Comparison of ENCODE assay signal across 22 cellular contexts in the genomic region with DNA sequence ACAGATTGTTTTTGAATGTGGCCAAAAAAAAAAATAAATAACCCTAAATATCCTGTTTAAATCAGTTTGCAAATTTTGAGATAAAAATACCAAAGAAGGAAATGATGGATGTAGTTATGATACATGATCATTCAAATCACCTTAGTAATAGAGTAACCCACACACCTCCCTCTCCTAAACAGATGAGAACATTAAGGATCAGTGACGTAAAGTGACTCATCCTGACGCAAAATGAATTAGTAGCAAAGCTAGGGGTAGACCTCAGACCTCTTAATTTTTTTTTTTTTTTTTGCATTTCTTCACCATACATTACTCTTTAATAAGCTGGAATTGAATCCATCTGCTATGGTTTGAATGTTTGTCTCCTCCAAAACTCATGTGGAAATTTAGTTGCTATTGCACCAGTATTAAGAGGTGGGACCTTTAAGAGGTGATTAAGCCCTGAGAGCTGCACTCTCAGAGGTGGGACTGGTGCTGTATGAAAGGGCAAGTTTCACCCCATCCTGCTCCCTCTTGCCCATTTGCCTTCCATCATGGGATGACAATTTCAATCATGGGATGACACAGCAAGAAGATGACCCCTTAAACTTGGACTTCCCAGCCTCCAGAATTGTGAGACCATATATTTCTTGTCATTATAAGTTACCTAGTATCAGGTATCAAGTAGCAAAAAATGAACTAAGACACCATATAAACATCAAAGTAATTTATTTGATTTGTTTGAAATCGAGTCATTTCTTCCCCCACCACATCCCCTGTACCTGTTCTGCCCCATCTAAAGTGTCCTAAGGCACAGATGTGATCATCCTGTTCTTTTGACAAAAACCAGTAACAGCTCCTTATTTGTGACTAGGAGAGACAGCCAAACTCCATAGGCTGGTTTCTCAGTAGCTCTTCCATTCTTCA.
A peak's percentile ranks its signal among the peaks of the same experiment; 100 is the strongest.
DNase-seq lines count a peak whose midpoint lies in the region; ATAC-seq and TF ChIP-seq lines count a peak whose summit lies in the region.
"Had no signal": no experiment of that assay in that cellular context is flagged by ENCODE, and none has a peak within 500 bp of the region (broad histone marks: within the 10 kb centered on the region; RNA-seq: fewer than 3 reads in every experiment).

No MANE protein-coding gene starts in this region.

- no peak overlapping the region for H3K27ac Mint-ChIP-seq in activated CD4-positive, alpha-beta T cell treated with anti-CD3 and anti-CD28 coated beads for 36 hours
- H3K27ac Mint-ChIP-seq in activated CD4-positive, alpha-beta T cell treated with anti-CD3 and anti-CD28 coated beads, Interleukin-2, amount 10 ng/mL, durations not matched to agents 7 days and 5 days = no peak overlapping the region
- no peak overlapping the region for H3K27ac Mint-ChIP-seq in central memory CD8-positive, alpha-beta T cell (ENCODE audit: low read depth)
- H3K27ac Mint-ChIP-seq: CD4-positive, alpha-beta memory T cell; T-helper 1 cell treated with Interleukin-12 subunit alpha and Interleukin-12 subunit beta and Interleukin-4 antibody, amounts not matched to agents 30 μg/mL and 1 μg/mL, for 36 hours; type B pancreatic cell had no signal

- H2BK20ac ChIP-seq in IMR-90 (ENCODE audit: low read depth, low read length) = 0 out of 2 replicates have a peak overlapping the region, but pooled peaks have one; percentile 38

- 0 out of 2 replicates have a peak overlapping the region, but pooled peaks have one; percentile 4 for H3K56ac ChIP-seq in IMR-90 (ENCODE audit: extremely low read depth, insufficient read depth, low read length)

- no peak overlapping the region for H3K9ac ChIP-seq in IMR-90 (ENCODE audit: low read depth, low read length)
- H3K9ac ChIP-seq in mesenchymal stem cell (ENCODE audit: low read length) = no peak overlapping the region

- H3K27ac ChIP-seq in IMR-90 (ENCODE audit: insufficient read depth, low read length) (peak overlapping the region; percentile 13; the same call in 1 of the 2 replicates), mesenchymal stem cell (ENCODE audit: low read length, poor library complexity, severe bottlenecking) (no peak overlapping the region)
- H3K27ac ChIP-seq: adrenal gland, colonic mucosa, ovary, sigmoid colon had no signal

- no peaks in the 10 kb centered on the region for H3K27me3 ChIP-seq in IMR-90 (ENCODE audit: control insufficient read depth, insufficient read depth, low read length)
- H3K27me3 ChIP-seq in mesenchymal stem cell (ENCODE audit: control insufficient read depth in 1 of 2, insufficient read depth in 1 of 2, low read length in 2 of 2) = no peaks in the 10 kb centered on the region
- H3K27me3 ChIP-seq: adrenal gland, colonic mucosa, ovary, sigmoid colon had no signal

- H3K9me1 ChIP-seq in IMR-90 (ENCODE audit: insufficient read depth, low read length) = peaks cover 6% of the 10 kb centered on the region

- H3K27me3 Mint-ChIP-seq in activated CD4-positive, alpha-beta T cell treated with anti-CD3 and anti-CD28 coated beads for 36 hours = no peaks in the 10 kb centered on the region
- no peaks in the 10 kb centered on the region for H3K27me3 Mint-ChIP-seq in activated CD4-positive, alpha-beta T cell treated with anti-CD3 and anti-CD28 coated beads, Interleukin-2, amount 10 ng/mL, durations not matched to agents 7 days and 5 days
- H3K27me3 Mint-ChIP-seq in central memory CD8-positive, alpha-beta T cell = no peaks in the 10 kb centered on the region
- H3K27me3 Mint-ChIP-seq: CD4-positive, alpha-beta memory T cell; type B pancreatic cell had no signal

- no peaks in the 10 kb centered on the region for H3K36me3 ChIP-seq in IMR-90 (ENCODE audit: control insufficient read depth, insufficient read depth, low read length)
- H3K36me3 ChIP-seq in mesenchymal stem cell (ENCODE audit: control insufficient read depth in 1 of 2, insufficient read depth in 2 of 2, low read depth in 1 of 2, low read length in 2 of 2) = no peaks in the 10 kb centered on the region
- H3K36me3 ChIP-seq: adrenal gland, colonic mucosa, HAP-1, ovary, sigmoid colon had no signal

- H2BK5ac ChIP-seq in IMR-90 (ENCODE audit: low read depth, low read length, poor library complexity, severe bottlenecking) = peak overlapping the region; percentile 73
- no peak overlapping the region for H2BK5ac ChIP-seq in mesenchymal stem cell (ENCODE audit: low read depth, low read length, poor library complexity, severe bottlenecking)

- H2AK9ac ChIP-seq in IMR-90 (replicated peaks; ENCODE audit: low read depth, low read length, poor library complexity) = no peak overlapping the region

- H4K91ac ChIP-seq in IMR-90 (ENCODE audit: insufficient read depth, low read depth, low read length) (peak overlapping the region; percentile 75), mesenchymal stem cell (ENCODE audit: low read length) (no peak overlapping the region)

- CTCF ChIA-PET in activated CD4-positive, alpha-beta T cell treated with anti-CD3 and anti-CD28 coated beads for 36 hours (lab: Charles Lee) = interaction anchor here (0.6 to 1.1 kb wide), 3 partner anchors 127 to 599 kb away, joined by 3 read pairs; no protein-coding TSS in a partner anchor
- CTCF ChIA-PET in activated CD4-positive, alpha-beta T cell treated with anti-CD3 and anti-CD28 coated beads, Interleukin-2, amount 10 ng/mL, durations not matched to agents 7 days and 5 days (lab: Charles Lee) = no interaction called here
- CTCF ChIA-PET in IMR-90 (lab: Yijun Ruan, JAX) = interaction anchor here (0.7 to 0.8 kb wide), 2 partner anchors 9 to 100 kb away, joined by 4 to 5 read pairs; no protein-coding TSS in a partner anchor

- no CpG with 5 or more reads among the region's 3 CpGs for WGBS in IMR-90 (ENCODE audit: extremely low coverage in 2 of 2, insufficient read length in 1 of 2), 2 experiments
- WGBS in mesenchymal stem cell = 58% methylated on average over 2 of the region's 3 CpGs

- ATAC-seq in activated CD4-positive, alpha-beta T cell treated with anti-CD3 and anti-CD28 coated beads for 36 hours = peak; percentile 95
- ATAC-seq in IMR-90 (ENCODE audit: low read depth) (no peak), HG02970 (IDR thresholded peaks at IDR 0.05; ENCODE audit: low FRiP score, unreplicated experiment) (no peak)
- ATAC-seq in central memory CD8-positive, alpha-beta T cell (replicated peaks; ENCODE audit: extremely low read depth, poor library complexity, severe bottlenecking) = peak; percentile 19
- ATAC-seq: GM12878, left cardiac atrium had no signal

- TF ChIP-seq POLR2A in IMR-90 (IDR thresholded peaks at IDR 0.05; ENCODE audit: low read depth, low read length) = no peak

- H3K9me3 Mint-ChIP-seq in activated CD4-positive, alpha-beta T cell treated with anti-CD3 and anti-CD28 coated beads for 36 hours (ENCODE audit: low read depth) = no peaks in the 10 kb centered on the region
- H3K9me3 Mint-ChIP-seq in activated CD4-positive, alpha-beta T cell treated with anti-CD3 and anti-CD28 coated beads, Interleukin-2, amount 10 ng/mL, durations not matched to agents 7 days and 5 days = no peaks in the 10 kb centered on the region
- H3K9me3 Mint-ChIP-seq in central memory CD8-positive, alpha-beta T cell = no peaks in the 10 kb centered on the region
- H3K9me3 Mint-ChIP-seq: CD4-positive, alpha-beta memory T cell; T-helper 1 cell treated with Interleukin-12 subunit alpha and Interleukin-12 subunit beta and Interleukin-4 antibody, amounts not matched to agents 30 μg/mL and 1 μg/mL, for 36 hours had no signal

- intact Hi-C loops in activated CD4-positive, alpha-beta T cell treated with anti-CD3 and anti-CD28 coated beads for 36 hours (cut with DNase I, micrococcal nuclease) = no loop called here
- intact Hi-C loops in IMR-90 (cut with micrococcal nuclease) = no loop called here

- H2AK5ac ChIP-seq in IMR-90 (ENCODE audit: low read depth, low read length) = peak overlapping the region; percentile 55; the same call in 1 of the 2 replicates
- H2AK5ac ChIP-seq in mesenchymal stem cell (ENCODE audit: low read length, severe bottlenecking) = no peak overlapping the region

- H3K23ac ChIP-seq in IMR-90 (ENCODE audit: low read depth, low read length) = no peak overlapping the region
- no peak overlapping the region for H3K23ac ChIP-seq in mesenchymal stem cell (ENCODE audit: low read length in 2 of 2)

- H3K18ac ChIP-seq in IMR-90 (ENCODE audit: low read depth, low read length) = peak overlapping the region; percentile 94; the same call in 1 of the 2 replicates
- peak overlapping the region in 1 of 2 experiments; percentile 40 for H3K18ac ChIP-seq in mesenchymal stem cell (ENCODE audit: low read depth in 1 of 2, low read length in 2 of 2)

- no peak for TF ChIP-seq CTCF in IMR-90 (conservative IDR thresholded peaks at IDR 0.05; ENCODE audit: low read depth, low read length)

- peak overlapping the region; percentile 71 for H2AFZ ChIP-seq in IMR-90 (replicated peaks; ENCODE audit: low read length, poor library complexity)
- no peak overlapping the region for H2AFZ ChIP-seq in mesenchymal stem cell (ENCODE audit: low read depth, low read length)

- H3K79me1 ChIP-seq in IMR-90 (ENCODE audit: low read depth in 1 of 2, low read length in 2 of 2) = no peaks in the 10 kb centered on the region
- H3K79me1 ChIP-seq in mesenchymal stem cell (replicated peaks; ENCODE audit: low read length, poor library complexity, severe bottlenecking) = no peaks in the 10 kb centered on the region

- no peak overlapping the region for H3K4me3 Mint-ChIP-seq in activated CD4-positive, alpha-beta T cell treated with anti-CD3 and anti-CD28 coated beads for 36 hours
- no peak overlapping the region for H3K4me3 Mint-ChIP-seq in activated CD4-positive, alpha-beta T cell treated with anti-CD3 and anti-CD28 coated beads, Interleukin-2, amount 10 ng/mL, durations not matched to agents 7 days and 5 days
- H3K4me3 Mint-ChIP-seq in central memory CD8-positive, alpha-beta T cell = no peak overlapping the region
- H3K4me3 Mint-ChIP-seq: CD4-positive, alpha-beta memory T cell; T-helper 1 cell treated with Interleukin-12 subunit alpha and Interleukin-12 subunit beta and Interleukin-4 antibody, amounts not matched to agents 30 μg/mL and 1 μg/mL, for 36 hours; type B pancreatic cell had no signal

- peak overlapping the region; percentile 83; the same call in 1 of the 2 replicates for H4K5ac ChIP-seq in IMR-90 (ENCODE audit: low read depth, low read length)

- H3K36me3 Mint-ChIP-seq in activated CD4-positive, alpha-beta T cell treated with anti-CD3 and anti-CD28 coated beads for 36 hours (ENCODE audit: low read depth) = no peaks in the 10 kb centered on the region
- no peaks in the 10 kb centered on the region for H3K36me3 Mint-ChIP-seq in activated CD4-positive, alpha-beta T cell treated with anti-CD3 and anti-CD28 coated beads, Interleukin-2, amount 10 ng/mL, durations not matched to agents 7 days and 5 days (ENCODE audit: low read depth)
- peaks cover 3% of the 10 kb centered on the region for H3K36me3 Mint-ChIP-seq in central memory CD8-positive, alpha-beta T cell (ENCODE audit: insufficient read depth)
- H3K36me3 Mint-ChIP-seq: CD4-positive, alpha-beta memory T cell; type B pancreatic cell had no signal

- DNase-seq in activated CD4-positive, alpha-beta T cell treated with anti-CD3 and anti-CD28 coated beads for 36 hours = no peak
- no peak for DNase-seq in activated CD4-positive, alpha-beta T cell treated with anti-CD3 and anti-CD28 coated beads, Interleukin-2, amount 10 ng/mL, durations not matched to agents 7 days and 5 days
- DNase-seq in IMR-90 (peak; percentile 92), mesenchymal stem cell (peak; percentile 24), NCI-H345 treated with DMSO at 0.1 percent for 48 hours (lab: John Stamatoyannopoulos, UW; ENCODE audit: unreplicated experiment) (no peak)
- no peak for DNase-seq in central memory CD8-positive, alpha-beta T cell (ENCODE audit: low spot score in 2 of 2)
- DNase-seq in effector CD4-positive, alpha-beta T cell = no peak
- DNase-seq: 8988T; adrenal gland; CD4-positive, alpha-beta memory T cell; colonic mucosa; hippocampal formation; left cardiac atrium; NCI-H1048; ovary; sigmoid colon; stimulated activated CD4-positive, alpha-beta T cell treated with anti-CD3 and anti-CD28 coated beads, Interleukin-4, amount 100 ng/mL, for 24 hours had no signal

- H3K9me3 ChIP-seq in IMR-90 (ENCODE audit: control insufficient read depth, insufficient read depth, low read length) = no peaks in the 10 kb centered on the region
- H3K9me3 ChIP-seq in mesenchymal stem cell (ENCODE audit: control insufficient read depth, low read length) = no peaks in the 10 kb centered on the region
- H3K9me3 ChIP-seq: adrenal gland, colonic mucosa, HAP-1, ovary, sigmoid colon had no signal

- no peak overlapping the region for H2BK12ac ChIP-seq in mesenchymal stem cell (ENCODE audit: low read length in 2 of 2)

- BruUV-seq in IMR-90 (replicated peaks; lab: Mats Ljungman, UMichigan) = no TSS peak

- dilution Hi-C loops in IMR-90 (cut with HindIII; ENCODE audit: low sequenced_read_pairs, unreplicated experiment) = no loop called here

- peak overlapping the region; percentile 18; the same call in 1 of the 3 replicates for H2BK15ac ChIP-seq in IMR-90 (ENCODE audit: low read depth, low read length)
- no peak overlapping the region for H2BK15ac ChIP-seq in mesenchymal stem cell (ENCODE audit: low read depth, poor library complexity, severe bottlenecking)

- H3K4me1 ChIP-seq in IMR-90 (ENCODE audit: control insufficient read depth, insufficient read depth, low read length) = peaks cover 6% of the 10 kb centered on the region
- no peaks in the 10 kb centered on the region for H3K4me1 ChIP-seq in mesenchymal stem cell (ENCODE audit: control insufficient read depth, insufficient read depth, low read depth, low read length)
- H3K4me1 ChIP-seq: adrenal gland, colonic mucosa, HAP-1, sigmoid colon had no signal

- POLR2A ChIA-PET in activated CD4-positive, alpha-beta T cell treated with anti-CD3 and anti-CD28 coated beads for 36 hours (lab: Charles Lee) = no interaction called here
- POLR2A ChIA-PET in activated CD4-positive, alpha-beta T cell treated with anti-CD3 and anti-CD28 coated beads, Interleukin-2, amount 10 ng/mL, durations not matched to agents 7 days and 5 days (lab: Charles Lee) = no interaction called here
- POLR2A ChIA-PET in IMR-90 (lab: Charles Lee; ENCODE audit: unreplicated experiment) = no interaction called here

- 0 out of 2 replicates have a peak, but pooled peaks have one; percentile 5 for TF ChIP-seq RAD21 in IMR-90 (IDR thresholded peaks at IDR 0.05; ENCODE audit: low read length)

- peak overlapping the region; percentile 17 to 77; a peak in 3 of 4 replicates for H4K8ac ChIP-seq in IMR-90 (ENCODE audit: low read depth in 2 of 2, low read length in 2 of 2)
- H4K8ac ChIP-seq in mesenchymal stem cell (ENCODE audit: low read length) = no peak overlapping the region

- peak overlapping the region; percentile 71 for H3K4ac ChIP-seq in IMR-90 (ENCODE audit: low read depth, low read length)
- H3K4ac ChIP-seq in mesenchymal stem cell (ENCODE audit: low read depth in 1 of 2, low read length in 2 of 2) = no peak overlapping the region

- in situ Hi-C loops in IMR-90 (cut with MboI; ENCODE audit: low sequenced_read_pairs) = no loop called here

- H3K4me1 Mint-ChIP-seq in activated CD4-positive, alpha-beta T cell treated with anti-CD3 and anti-CD28 coated beads for 36 hours = peaks cover 11% of the 10 kb centered on the region
- no peaks in the 10 kb centered on the region for H3K4me1 Mint-ChIP-seq in activated CD4-positive, alpha-beta T cell treated with anti-CD3 and anti-CD28 coated beads, Interleukin-2, amount 10 ng/mL, durations not matched to agents 7 days and 5 days
- no peaks in the 10 kb centered on the region for H3K4me1 Mint-ChIP-seq in central memory CD8-positive, alpha-beta T cell
- H3K4me1 Mint-ChIP-seq: CD4-positive, alpha-beta memory T cell had no signal

- H3K14ac ChIP-seq in IMR-90 (replicated peaks; ENCODE audit: low read depth, low read length) (peak overlapping the region; percentile 86; the same call in 1 of the 2 replicates), mesenchymal stem cell (ENCODE audit: low read length in 2 of 2) (no peak overlapping the region)

- H3K4me2 ChIP-seq in IMR-90 (ENCODE audit: low read depth, low read length) (no peak overlapping the region), mesenchymal stem cell (ENCODE audit: low read length, poor library complexity, severe bottlenecking) (no peak overlapping the region)

- H4K20me1 ChIP-seq in IMR-90 (ENCODE audit: insufficient read depth, low read length) = no peaks in the 10 kb centered on the region

- H3K4me3 ChIP-seq in IMR-90 (ENCODE audit: insufficient read depth, low read depth, low read length) = no peak overlapping the region
- H3K4me3 ChIP-seq in mesenchymal stem cell (ENCODE audit: insufficient read depth in 1 of 2, low read depth in 1 of 2, low read length in 2 of 2) = no peak overlapping the region
- H3K4me3 ChIP-seq: adrenal gland, colonic mucosa, GM12878, HAP-1, ovary, sigmoid colon had no signal

- H2BK120ac ChIP-seq in IMR-90 (ENCODE audit: low read depth, low read length) (peak overlapping the region; percentile 54; the same call in 1 of the 2 replicates), mesenchymal stem cell (ENCODE audit: low read depth, low read length) (no peak overlapping the region)

Comparison
In these comparisons a context has a peak if more than half of its experiments do, and no peak if none do; other contexts are left out.
1. ATAC-seq: peak in activated CD4-positive, alpha-beta T cell treated with anti-CD3 and anti-CD28 coated beads for 36 hours (single experiment) and central memory CD8-positive, alpha-beta T cell (single experiment); none in IMR-90 (single experiment) and HG02970 (single experiment).
2. DNase-seq: peak in IMR-90 (single experiment) and mesenchymal stem cell (single experiment); none in activated CD4-positive, alpha-beta T cell treated with anti-CD3 and anti-CD28 coated beads for 36 hours (single experiment), activated CD4-positive, alpha-beta T cell treated with anti-CD3 and anti-CD28 coated beads, Interleukin-2, amount 10 ng/mL, durations not matched to agents 7 days and 5 days (single experiment), central memory CD8-positive, alpha-beta T cell (0 of 2), NCI-H345 treated with DMSO at 0.1 percent for 48 hours (single experiment) and effector CD4-positive, alpha-beta T cell (single experiment).